ENCODE assay signal across 23 cellular contexts in genomic region chr15:88661766-88662556, GRCh38. TPM values are rescaled to one million over a fixed set of nuclear protein-coding genes. Genes with fewer than 3 reads are reported as not detected.
A peak's percentile ranks its signal among the peaks of the same experiment; 100 is the strongest.
DNase-seq lines count a peak whose midpoint lies in the region; ATAC-seq and TF ChIP-seq lines count a peak whose summit lies in the region.
"Had no signal": no experiment of that assay in that cellular context is flagged by ENCODE, and none has a peak within 500 bp of the region (broad histone marks: within the 10 kb centered on the region; RNA-seq: fewer than 3 reads in every experiment).

No MANE protein-coding gene starts in this region.

- no peak overlapping the region for H2AFZ ChIP-seq in osteoblast (ENCODE audit: low read length)
- H2AFZ ChIP-seq: GM23338 had no signal

- intact Hi-C loops in colonic mucosa (cut with DNase I), result no loop called here

- TF ChIP-seq CTCF in HFFc6 (IDR thresholded peaks at IDR 0.05) (no peak), colonic mucosa (IDR thresholded peaks at IDR 0.05) (no peak), osteoblast (IDR thresholded peaks at IDR 0.05; ENCODE audit: extremely low read depth, low read depth, low read length) (no peak), Peyer's patch (IDR thresholded peaks at IDR 0.05) (no peak)

- H3K27me3 ChIP-seq in colonic mucosa (no peaks in the 10 kb centered on the region), osteoblast (ENCODE audit: insufficient read depth, low read length) (no peaks in the 10 kb centered on the region), Peyer's patch (no peaks in the 10 kb centered on the region)
- H3K27me3 ChIP-seq: breast epithelium, upper lobe of right lung had no signal

- H3K4me3 ChIP-seq in colonic mucosa (no peak overlapping the region), osteoblast (ENCODE audit: insufficient read depth, low read length) (no peak overlapping the region), Peyer's patch (no peak overlapping the region)
- H3K4me3 ChIP-seq: breast epithelium, GM23338, upper lobe of right lung had no signal

- H3K36me3 ChIP-seq in colonic mucosa, result no peaks in the 10 kb centered on the region
- no peaks in the 10 kb centered on the region for H3K36me3 ChIP-seq in osteoblast (ENCODE audit: insufficient read depth, low read length)
- no peaks in the 10 kb centered on the region for H3K36me3 ChIP-seq in Peyer's patch
- H3K36me3 ChIP-seq: breast epithelium, upper lobe of right lung had no signal

- POLR2A ChIA-PET in activated CD8-positive, alpha-beta T cell treated with anti-CD3 and anti-CD28 coated beads, Interleukin-2, amount 10 ng/mL, durations not matched to agents 7 days and 5 days (lab: Charles Lee), result no interaction called here

- H3K9ac ChIP-seq in colonic mucosa (ENCODE audit: low read depth in 2 of 2, low read length in 2 of 2), result no peak overlapping the region

- no peak overlapping the region for H3K4me3 Mint-ChIP-seq in HFFc6
- no peak overlapping the region for H3K4me3 Mint-ChIP-seq in activated CD8-positive, alpha-beta T cell treated with anti-CD3 and anti-CD28 coated beads, Interleukin-2, amount 10 ng/mL, durations not matched to agents 7 days and 5 days
- H3K4me3 Mint-ChIP-seq: activated CD4-positive, alpha-beta memory T cell treated with anti-CD3 and anti-CD28 coated beads for 36 hours; dendritic cell treated with granulocyte-macrophage colony-stimulating factor and Interleukin-4, amounts not matched to agents 40 ng/mL and 50 ng/mL, for 4 days; GM23338; WTC11 had no signal

- H3K27ac ChIP-seq in colonic mucosa (no peak overlapping the region), osteoblast (ENCODE audit: low read depth, low read length) (peak overlapping the region; percentile 66), Peyer's patch (no peak overlapping the region)
- H3K27ac ChIP-seq: breast epithelium, upper lobe of right lung had no signal

- no peaks in the 10 kb centered on the region for H4K20me1 ChIP-seq in osteoblast (ENCODE audit: insufficient read depth, low read length)

- CTCF ChIA-PET in activated CD8-positive, alpha-beta T cell treated with anti-CD3 and anti-CD28 coated beads, Interleukin-2, amount 10 ng/mL, durations not matched to agents 7 days and 5 days (lab: Charles Lee), result no interaction called here

- no peaks in the 10 kb centered on the region for H3K9me3 Mint-ChIP-seq in HFFc6
- H3K9me3 Mint-ChIP-seq in activated CD8-positive, alpha-beta T cell treated with anti-CD3 and anti-CD28 coated beads, Interleukin-2, amount 10 ng/mL, durations not matched to agents 7 days and 5 days (ENCODE audit: insufficient read depth), result no peaks in the 10 kb centered on the region
- H3K9me3 Mint-ChIP-seq: activated CD4-positive, alpha-beta memory T cell treated with anti-CD3 and anti-CD28 coated beads for 36 hours; dendritic cell treated with granulocyte-macrophage colony-stimulating factor and Interleukin-4, amounts not matched to agents 40 ng/mL and 50 ng/mL, for 4 days; GM23338; WTC11 had no signal

- H3K27me3 Mint-ChIP-seq in HFFc6 (ENCODE audit: insufficient read depth), result no peaks in the 10 kb centered on the region
- H3K27me3 Mint-ChIP-seq in activated CD8-positive, alpha-beta T cell treated with anti-CD3 and anti-CD28 coated beads, Interleukin-2, amount 10 ng/mL, durations not matched to agents 7 days and 5 days (ENCODE audit: low read depth), result no peaks in the 10 kb centered on the region
- H3K27me3 Mint-ChIP-seq: activated CD4-positive, alpha-beta memory T cell treated with anti-CD3 and anti-CD28 coated beads for 36 hours had no signal

- peak overlapping the region; percentile 53; the same call in 1 of the 2 replicates for H3K27ac Mint-ChIP-seq in HFFc6
- no peak overlapping the region for H3K27ac Mint-ChIP-seq in activated CD8-positive, alpha-beta T cell treated with anti-CD3 and anti-CD28 coated beads, Interleukin-2, amount 10 ng/mL, durations not matched to agents 7 days and 5 days
- H3K27ac Mint-ChIP-seq: activated CD4-positive, alpha-beta memory T cell treated with anti-CD3 and anti-CD28 coated beads for 36 hours; dendritic cell treated with granulocyte-macrophage colony-stimulating factor and Interleukin-4, amounts not matched to agents 40 ng/mL and 50 ng/mL, for 4 days; GM23338; WTC11 had no signal

- H3K4me1 ChIP-seq in colonic mucosa (no peaks in the 10 kb centered on the region), osteoblast (ENCODE audit: insufficient read depth, low read length) (peaks cover 39% of the 10 kb centered on the region), Peyer's patch (peaks cover 0 to 6% (median 2%) of the 10 kb centered on the region in 4 donors)
- H3K4me1 ChIP-seq: breast epithelium, upper lobe of right lung had no signal

- H3K36me3 Mint-ChIP-seq in HFFc6 (ENCODE audit: low read depth), result no peaks in the 10 kb centered on the region
- peaks cover 2% of the 10 kb centered on the region for H3K36me3 Mint-ChIP-seq in activated CD8-positive, alpha-beta T cell treated with anti-CD3 and anti-CD28 coated beads, Interleukin-2, amount 10 ng/mL, durations not matched to agents 7 days and 5 days (ENCODE audit: low read depth)
- H3K36me3 Mint-ChIP-seq: activated CD4-positive, alpha-beta memory T cell treated with anti-CD3 and anti-CD28 coated beads for 36 hours; WTC11 had no signal

- TF ChIP-seq POLR2A in Peyer's patch (IDR thresholded peaks at IDR 0.05), result no peak

- no peaks in the 10 kb centered on the region for H3K79me2 ChIP-seq in osteoblast (ENCODE audit: insufficient read depth, low read length)

- H3K9me3 ChIP-seq in colonic mucosa, result no peaks in the 10 kb centered on the region
- H3K9me3 ChIP-seq in osteoblast (ENCODE audit: low read depth, low read length), result no peaks in the 10 kb centered on the region
- no peaks in the 10 kb centered on the region for H3K9me3 ChIP-seq in Peyer's patch
- H3K9me3 ChIP-seq: breast epithelium, upper lobe of right lung had no signal

- peaks cover 53% of the 10 kb centered on the region for H3K4me1 Mint-ChIP-seq in HFFc6 (ENCODE audit: low read depth)
- H3K4me1 Mint-ChIP-seq in activated CD8-positive, alpha-beta T cell treated with anti-CD3 and anti-CD28 coated beads, Interleukin-2, amount 10 ng/mL, durations not matched to agents 7 days and 5 days (ENCODE audit: low read depth), result no peaks in the 10 kb centered on the region

- peak; percentile 8 for DNase-seq in NCI-H2171 treated with DMSO at 0.1 percent for 48 hours (lab: John Stamatoyannopoulos, UW)
- no peak for DNase-seq in NCI-H2171 (lab: John Stamatoyannopoulos, UW)
- no peak for DNase-seq in HFFc6
- DNase-seq in colonic mucosa, result peak; percentile 3
- no peak for DNase-seq in osteoblast (ENCODE audit: insufficient read length, low spot score, missing footprints)
- DNase-seq in cerebellum (ENCODE audit: low spot score), result no peak
- DNase-seq in activated CD8-positive, alpha-beta T cell treated with anti-CD3 and anti-CD28 coated beads, Interleukin-2, amount 10 ng/mL, durations not matched to agents 7 days and 5 days, result no peak
- DNase-seq in Peyer's patch, result no peak
- DNase-seq: 8988T; activated CD4-positive, alpha-beta memory T cell treated with anti-CD3 and anti-CD28 coated beads for 36 hours; activated gamma-delta T cell; activated T-cell treated with anti-CD3 and anti-CD28 coated beads for 4 hours; AML-193; DMS79; Karpas-422; kidney glomerular epithelial cell; NCI-H2029; T1000; upper lobe of right lung had no signal

- peak overlapping the region; percentile 10 for H3K4me2 ChIP-seq in osteoblast (ENCODE audit: insufficient read depth, low read length)
- H3K4me2 ChIP-seq: GM23338 had no signal

- no peak for ATAC-seq in activated CD8-positive, alpha-beta T cell treated with anti-CD3 and anti-CD28 coated beads, Interleukin-2, amount 10 ng/mL, durations not matched to agents 7 days and 5 days
- ATAC-seq: GM23338, upper lobe of right lung, WTC11 had no signal

RNA-seq across cellular contexts. Expression of gene ISG20, which starts 23.1 kb away (rescaled TPM):
- total RNA-seq in HFFc6 (2021; fragmentation: NEBNext Ultra II Directional; extraction: Animal tissue kit (Norgen Biotek cat#: 25700)), result 1 to 10 TPM in 1 of 6 experiments, under 1 TPM in 5; 0.47 to 1.5 (median 0.76) TPM
- 10 to 100 TPM; 43.5 to 60.5 TPM for total RNA-seq in colonic mucosa
- total RNA-seq in osteoblast, result 2.1 and 3.3 TPM in 2 replicates
- total RNA-seq in cerebellum, result 0.18 TPM
- total RNA-seq in activated CD8-positive, alpha-beta T cell treated with anti-CD3 and anti-CD28 coated beads, Interleukin-2, amount 10 ng/mL, durations not matched to agents 7 days and 5 days, result 100 to 1,000 TPM; 141 to 151 TPM
- 10 to 100 TPM; 50.3 to 90.0 (median 70.6) TPM for total RNA-seq in Peyer's patch

RNA-seq across cellular contexts. Expression of gene AEN, which starts 40.8 kb away (rescaled TPM):
- total RNA-seq in HFFc6 (2021; fragmentation: NEBNext Ultra II Directional; extraction: Animal tissue kit (Norgen Biotek cat#: 25700)), result 10 to 100 TPM; 65.4 to 73.4 (median 67.8) TPM
- total RNA-seq in colonic mucosa (10 to 100 TPM; 13.8 to 23.8 TPM), osteoblast (43.9 and 46.3 TPM in 2 replicates), cerebellum (4.4 TPM), Peyer's patch (10 to 100 TPM in 2 of 4 donors, 1 to 10 TPM in 2; 9.6 to 17.3 (median 11.5) TPM)
- 10 to 100 TPM; 52.6 to 53.2 TPM for total RNA-seq in activated CD8-positive, alpha-beta T cell treated with anti-CD3 and anti-CD28 coated beads, Interleukin-2, amount 10 ng/mL, durations not matched to agents 7 days and 5 days

Comparison
In these comparisons a context has a peak if more than half of its experiments do, and no peak if none do; other contexts are left out.
1. DNase-seq: peak in NCI-H2171 treated with DMSO at 0.1 percent for 48 hours (single experiment) and colonic mucosa (single experiment); none in NCI-H2171 (single experiment), HFFc6 (single experiment), osteoblast (single experiment), cerebellum (single experiment), activated CD8-positive, alpha-beta T cell treated with anti-CD3 and anti-CD28 coated beads, Interleukin-2, amount 10 ng/mL, durations not matched to agents 7 days and 5 days (single experiment) and Peyer's patch (0 of 3).
2. RNA of gene ISG20, which starts 23.1 kb away (total RNA-seq): 141 to 151 TPM in activated CD8-positive, alpha-beta T cell treated with anti-CD3 and anti-CD28 coated beads, Interleukin-2, amount 10 ng/mL, durations not matched to agents 7 days and 5 days, 50.3 to 90.0 TPM in Peyer's patch and 43.5 to 60.5 TPM in colonic mucosa; 2.1 to 3.3 TPM in osteoblast, 0.47 to 1.5 TPM in HFFc6 and 0.18 TPM in cerebellum (single experiment); every median in the first group is over 10 times any median in the second.